15 cellular contexts compared by ENCODE assay signal in genomic region chr15:58064119-58065010, GRCh38. TPM values are rescaled to one million over a fixed set of nuclear protein-coding genes. Genes with fewer than 3 reads are reported as not detected.
A peak's percentile ranks its signal among the peaks of the same experiment; 100 is the strongest.
DNase-seq lines count a peak whose midpoint lies in the region; ATAC-seq and TF ChIP-seq lines count a peak whose summit lies in the region.
"Had no signal": no experiment of that assay in that cellular context is flagged by ENCODE, and none has a peak within 500 bp of the region (broad histone marks: within the 10 kb centered on the region; RNA-seq: fewer than 3 reads in every experiment).

No MANE protein-coding gene starts in this region.

- POLR2A ChIA-PET in activated CD4-positive, alpha-beta memory T cell treated with anti-CD3 and anti-CD28 coated beads for 36 hours (lab: Charles Lee) = no interaction called here

- ATAC-seq in heart left ventricle (no peak), Right ventricle myocardium superior (ENCODE audit: poor library complexity) (no peak)
- ATAC-seq: activated CD8-positive, alpha-beta T cell treated with anti-CD3 and anti-CD28 coated beads, Interleukin-2, amount 10 ng/mL, durations not matched to agents 7 days and 5 days; Panc1 had no signal

- no peaks in the 10 kb centered on the region for H3K36me3 Mint-ChIP-seq in type B pancreatic cell
- no peaks in the 10 kb centered on the region for H3K36me3 Mint-ChIP-seq in activated CD4-positive, alpha-beta memory T cell treated with anti-CD3 and anti-CD28 coated beads for 36 hours
- H3K36me3 Mint-ChIP-seq: activated naive CD8-positive, alpha-beta T cell treated with anti-CD3 and anti-CD28 coated beads for 36 hours had no signal

- no peak overlapping the region for H3K27ac Mint-ChIP-seq in type B pancreatic cell
- no peak overlapping the region for H3K27ac Mint-ChIP-seq in activated CD4-positive, alpha-beta memory T cell treated with anti-CD3 and anti-CD28 coated beads for 36 hours
- H3K27ac Mint-ChIP-seq: activated CD8-positive, alpha-beta T cell treated with anti-CD3 and anti-CD28 coated beads, Interleukin-2, amount 10 ng/mL, durations not matched to agents 7 days and 5 days; activated naive CD8-positive, alpha-beta T cell treated with anti-CD3 and anti-CD28 coated beads for 36 hours had no signal

- no peak for TF ChIP-seq CTCF in heart left ventricle (IDR thresholded peaks at IDR 0.05)
- no peak for TF ChIP-seq CTCF in cardiac fibroblast (IDR thresholded peaks at IDR 0.05; ENCODE audit: low read depth, low read length)
- TF ChIP-seq CTCF in lower leg skin (IDR thresholded peaks at IDR 0.05) = no peak
- no peak for TF ChIP-seq CTCF in type B pancreatic cell (conservative IDR thresholded peaks at IDR 0.05)

- 27 to 42% (median 33%) methylated on average over 23 of the region's 23 CpGs for WGBS in heart left ventricle, 4 donors
- 30 to 34% methylated on average over 23 of the region's 23 CpGs for WGBS in lower leg skin, 2 donors

- H3K27me3 Mint-ChIP-seq in type B pancreatic cell = peaks cover 74% of the 10 kb centered on the region
- peaks cover 50% of the 10 kb centered on the region for H3K27me3 Mint-ChIP-seq in activated CD4-positive, alpha-beta memory T cell treated with anti-CD3 and anti-CD28 coated beads for 36 hours

- peak overlapping the region; percentile 81 for H3K4me3 Mint-ChIP-seq in type B pancreatic cell
- no peak overlapping the region for H3K4me3 Mint-ChIP-seq in activated CD4-positive, alpha-beta memory T cell treated with anti-CD3 and anti-CD28 coated beads for 36 hours
- H3K4me3 Mint-ChIP-seq: activated CD8-positive, alpha-beta T cell treated with anti-CD3 and anti-CD28 coated beads, Interleukin-2, amount 10 ng/mL, durations not matched to agents 7 days and 5 days had no signal

- CTCF ChIA-PET in activated CD4-positive, alpha-beta memory T cell treated with anti-CD3 and anti-CD28 coated beads for 36 hours (lab: Charles Lee) = interaction anchor here (1.3 kb wide), 1 partner anchor 21 kb away, joined by 3 read pairs; no protein-coding TSS in a partner anchor

- no peak for DNase-seq in heart left ventricle
- no peak for DNase-seq in Right ventricle myocardium superior
- DNase-seq in cardiac fibroblast (ENCODE audit: low read depth in 2 of 2) = peak in 1 of 2 donors; percentile 21
- DNase-seq in lower leg skin (ENCODE audit: low spot score in 2 of 2) = no peak
- DNase-seq in type B pancreatic cell (ENCODE audit: extremely low spot score, unreplicated experiment) = no peak
- no peak for DNase-seq in DMS53 treated with DMSO at 0.1 percent for 48 hours (lab: John Stamatoyannopoulos, UW; ENCODE audit: unreplicated experiment)
- DNase-seq in SKM-1 treated with dmso at 0.1 percent for 144 hours (lab: John Stamatoyannopoulos, UW; ENCODE audit: unreplicated experiment) = no peak
- DNase-seq in activated CD4-positive, alpha-beta memory T cell treated with anti-CD3 and anti-CD28 coated beads for 36 hours = no peak
- DNase-seq: activated CD8-positive, alpha-beta T cell treated with anti-CD3 and anti-CD28 coated beads, Interleukin-2, amount 10 ng/mL, durations not matched to agents 7 days and 5 days; activated naive CD8-positive, alpha-beta T cell treated with anti-CD3 and anti-CD28 coated beads for 36 hours; NCI-H446 treated with DMSO at 0.1 percent for 48 hours; T1000 had no signal

- intact Hi-C loops in heart left ventricle (cut with DNase I) = loop anchor here in 8 of 10 donors (5.0 to 10.0 kb wide), 5 partner anchors 197 to 510 kb away; no protein-coding TSS in a partner anchor
- intact Hi-C loops in Right ventricle myocardium superior (cut with DNase I) = loop anchor here (5.0 kb wide), 2 partner anchors 197 to 312 kb away; no protein-coding TSS in a partner anchor
- intact Hi-C loops in lower leg skin (cut with DNase I; ENCODE audit: low total_unique reads) = loop anchor here (5.0 kb wide), 1 partner anchor 197 kb away; no protein-coding TSS in a partner anchor
- intact Hi-C loops in activated CD4-positive, alpha-beta memory T cell treated with anti-CD3 and anti-CD28 coated beads for 36 hours (cut with micrococcal nuclease) = loop anchor here (10.0 kb wide), 1 partner anchor 320 kb away; no protein-coding TSS in a partner anchor

- no peaks in the 10 kb centered on the region for H3K9me3 Mint-ChIP-seq in type B pancreatic cell
- no peaks in the 10 kb centered on the region for H3K9me3 Mint-ChIP-seq in activated CD4-positive, alpha-beta memory T cell treated with anti-CD3 and anti-CD28 coated beads for 36 hours

- H3K4me3 ChIP-seq in heart left ventricle (peak overlapping the region; percentile 39 to 73 (median 62)), cardiac fibroblast (replicated peaks in 1 of 2; ENCODE audit: low read depth in 2 of 2, low read length in 2 of 2) (peak overlapping the region; percentile 57 to 61), lower leg skin (ENCODE audit: low read depth, poor library complexity, severe bottlenecking) (peak overlapping the region; percentile 4)

- TF ChIP-seq POLR2A in heart left ventricle (IDR thresholded peaks at IDR 0.05) (no peak), lower leg skin (IDR thresholded peaks at IDR 0.05) (no peak)

- H3K9me3 ChIP-seq in heart left ventricle = no peaks in the 10 kb centered on the region

- H3K27me3 ChIP-seq in heart left ventricle = peaks cover 6 to 72% (median 32%) of the 10 kb centered on the region in 9 donors

- H3K4me1 ChIP-seq in heart left ventricle = peaks cover 0 to 17% (median 1%) of the 10 kb centered on the region in 12 donors
- H3K4me1 ChIP-seq: parathyroid adenoma had no signal

- peak overlapping the region in 9 of 12 donors; percentile 18 to 86 (median 72) for H3K27ac ChIP-seq in heart left ventricle
- H3K27ac ChIP-seq: parathyroid adenoma had no signal

- no peaks in the 10 kb centered on the region for H3K36me3 ChIP-seq in heart left ventricle

- H3K4me1 Mint-ChIP-seq in type B pancreatic cell (ENCODE audit: unreplicated experiment) = peaks cover 13% of the 10 kb centered on the region
- peaks cover 9% of the 10 kb centered on the region for H3K4me1 Mint-ChIP-seq in activated CD4-positive, alpha-beta memory T cell treated with anti-CD3 and anti-CD28 coated beads for 36 hours (ENCODE audit: low read depth)

RNA-seq across cellular contexts. Expression of gene ALDH1A2, which starts 1.1 kb away (rescaled TPM):
- total RNA-seq in heart left ventricle (10 to 100 TPM in 4 of 9 donors, 1 to 10 TPM in 5; 3.6 to 63.3 (median 7.1) TPM), Right ventricle myocardium superior (9.7 TPM), lower leg skin (1 to 10 TPM; 1.2 to 6.0 (median 2.3) TPM), type B pancreatic cell (ENCODE audit: low replicate concordance) (10.4 and 38.3 TPM in 2 replicates)
- 1 to 10 TPM; 1.9 to 2.9 TPM for polyA plus RNA-seq in heart left ventricle
- total RNA-seq in activated CD4-positive, alpha-beta memory T cell treated with anti-CD3 and anti-CD28 coated beads for 36 hours = under 1 TPM; 0.19 to 0.78 TPM
- total RNA-seq: activated CD8-positive, alpha-beta T cell treated with anti-CD3 and anti-CD28 coated beads, Interleukin-2, amount 10 ng/mL, durations not matched to agents 7 days and 5 days; HT1080 had no signal

Comparison
In these comparisons a context has a peak if more than half of its experiments do, and no peak if none do; other contexts are left out.
1. H3K4me3 ChIP-seq: peak in every context shown above with its lines; median percentile 62 in heart left ventricle; 59 in cardiac fibroblast; 4 in lower leg skin.